ENCODE assay signal across 24 cellular contexts in the genomic region with DNA sequence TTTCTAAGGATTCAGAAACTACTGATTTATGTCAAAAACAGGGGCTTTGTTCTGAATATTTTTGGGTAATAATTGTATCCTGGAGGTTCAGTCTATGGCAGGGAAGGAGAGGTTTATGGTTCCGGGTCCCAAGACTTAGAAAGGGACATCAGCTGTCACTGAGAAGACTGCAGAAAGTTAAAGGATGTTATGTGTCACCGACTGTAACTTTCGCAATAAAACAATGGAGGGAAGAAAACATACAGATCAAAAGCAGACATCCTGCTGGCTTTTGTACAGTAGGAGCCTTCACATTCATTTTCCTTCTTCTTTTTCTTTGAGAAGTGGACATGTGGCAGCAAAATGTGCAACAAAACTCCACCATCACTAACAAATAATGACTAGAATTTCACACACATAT.
"Had no signal": no experiment of that assay in that cellular context is flagged by ENCODE, and none has a peak within 500 bp of the region (broad histone marks: within the 10 kb centered on the region; RNA-seq: fewer than 3 reads in every experiment).

No MANE protein-coding gene starts in this region.

- H3K4me3 ChIP-seq: coronary artery, dorsolateral prefrontal cortex, esophagus muscularis mucosa, gastroesophageal sphincter, heart left ventricle, hepatocyte, left lung, lower lobe of right lung had no signal

- ATAC-seq: foreskin keratinocyte, gastroesophageal sphincter, heart left ventricle, left colon, left lung, left ventricle myocardium superior, lower lobe of right lung had no signal

- H3K79me2 ChIP-seq: hepatocyte had no signal

- H3K4me1 ChIP-seq: esophagus muscularis mucosa, foreskin keratinocyte, gastroesophageal sphincter, heart left ventricle, left lung, lower lobe of right lung had no signal

- DNase-seq: dermis blood vessel endothelial cell; dorsolateral prefrontal cortex; effector CD4-positive, alpha-beta T cell; effector memory CD4-positive, alpha-beta T cell; foreskin keratinocyte; heart left ventricle; hypothalamus; immature natural killer cell; islet precursor cell; kidney; kidney glomerular epithelial cell; left colon; left lung; left ventricle myocardium superior; lower lobe of right lung; mesenchymal stem cell; midbrain had no signal

- H3K9me3 ChIP-seq: lower lobe of right lung had no signal

- H2AFZ ChIP-seq: hepatocyte had no signal

- H3K4me2 ChIP-seq: hepatocyte had no signal

- H3K36me3 ChIP-seq: esophagus muscularis mucosa, gastroesophageal sphincter, heart left ventricle, left lung, lower lobe of right lung had no signal

- FAIRE-seq: colon, endothelial cell of umbilical vein, frontal cortex, kidney had no signal

- H3K27me3 ChIP-seq: esophagus muscularis mucosa, foreskin keratinocyte, gastroesophageal sphincter, heart left ventricle, hepatocyte, left lung had no signal

- H3K27ac ChIP-seq: coronary artery, dorsolateral prefrontal cortex, esophagus muscularis mucosa, foreskin keratinocyte, gastroesophageal sphincter, heart left ventricle, hepatocyte, left lung, lower lobe of right lung had no signal
